Comparison of ENCODE assay signal across 8 cellular contexts in the genomic region with DNA sequence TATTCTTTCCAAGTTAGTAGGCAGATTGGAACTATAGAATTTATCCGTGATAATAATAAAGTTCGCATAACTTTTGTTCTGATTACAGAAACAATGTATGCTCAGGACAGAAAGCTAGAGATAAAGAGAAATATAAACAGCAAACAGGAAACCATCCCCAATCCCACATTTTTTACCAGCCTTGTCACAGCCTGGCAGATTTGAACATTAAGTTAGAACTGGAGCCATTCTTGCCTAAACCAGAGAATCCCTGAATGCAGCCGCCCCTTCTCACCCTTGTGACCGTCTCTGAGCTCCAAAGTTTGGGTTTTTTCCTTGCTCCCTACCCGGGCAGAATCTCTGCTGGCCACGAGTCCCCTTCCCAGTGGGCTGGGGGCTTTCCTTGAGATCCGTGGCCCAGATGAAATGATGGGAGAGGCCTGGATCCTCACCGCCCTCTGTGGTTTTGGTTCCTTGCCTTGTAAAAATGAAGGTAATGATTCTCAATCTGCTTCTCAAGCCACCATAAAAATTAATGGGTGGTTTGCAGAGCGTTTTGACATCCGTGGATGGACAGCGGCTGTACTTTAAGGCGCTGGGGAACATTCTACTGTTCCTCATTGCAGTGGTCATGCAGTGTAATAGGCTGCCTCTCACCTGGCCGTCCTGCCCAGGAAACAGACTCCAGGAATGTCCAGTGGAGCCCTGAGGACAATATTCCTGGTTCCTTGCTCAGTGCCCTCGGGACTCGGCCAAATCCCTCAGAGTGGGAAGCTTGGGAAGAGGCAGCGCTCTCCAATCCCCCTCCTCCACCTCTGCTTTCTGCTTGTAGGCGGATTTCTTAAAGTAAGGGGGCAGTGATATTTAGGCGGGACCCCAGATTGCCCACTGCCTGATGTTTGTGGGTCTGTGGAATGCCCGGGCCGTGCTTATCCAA. TPM values are rescaled to one million over a fixed set of nuclear protein-coding genes. Genes with fewer than 3 reads are reported as not detected.
DNase-seq lines count a peak whose midpoint lies in the region; ATAC-seq and TF ChIP-seq lines count a peak whose summit lies in the region.

No MANE protein-coding gene starts in this region.

- no peak for TF ChIP-seq CTCF in vagina (IDR thresholded peaks at IDR 0.05)

- intact Hi-C loops in cardiac septum (cut with DNase I) (loop anchor here (5.0 to 10.0 kb wide), 2 partner anchors 71 to 269 kb away; no protein-coding TSS in a partner anchor), Right ventricle myocardium superior (cut with DNase I) (no loop called here), vagina (cut with DNase I) (no loop called here)

- H3K4me1 ChIP-seq in mesodermal cell (ENCODE audit: control insufficient read depth, insufficient read depth, low read length, poor library complexity, severe bottlenecking) (peaks cover 53% of the 10 kb centered on the region), vagina (peaks cover 44% of the 10 kb centered on the region)

- no peak for TF ChIP-seq POLR2A in vagina (IDR thresholded peaks at IDR 0.05)

- no peaks in the 10 kb centered on the region for H3K27me3 ChIP-seq in vagina

- H3K9me3 ChIP-seq in mesodermal cell (ENCODE audit: control insufficient read depth, low read length) (no peaks in the 10 kb centered on the region), vagina (no peaks in the 10 kb centered on the region)

- 7 to 8% methylated on average over 8 to 10 of the region's 20 CpGs for WGBS in mesodermal cell (ENCODE audit: insufficient coverage in 2 of 2), 2 experiments

- DNase-seq in cardiac septum (ENCODE audit: low spot score), result peak; percentile 51
- no peak for DNase-seq in Right ventricle myocardium superior
- DNase-seq in vagina (ENCODE audit: extremely low spot score in 2 of 2), result peak in 1 of 2 donors; percentile 70
- DNase-seq in SKM-1 treated with dmso at 0.1 percent for 144 hours (lab: John Stamatoyannopoulos, UW; ENCODE audit: unreplicated experiment), result no peak
- no peak for DNase-seq in NCI-H1048 (lab: John Stamatoyannopoulos, UW)
- no peak for DNase-seq in stimulated activated naive CD4-positive, alpha-beta T cell treated with Interleukin-2 at 50 U/mL for 16 hours (lab: John Stamatoyannopoulos, UW)

- H3K36me3 ChIP-seq in mesodermal cell (ENCODE audit: control insufficient read depth, insufficient read depth, low read length), result peaks cover 43% of the 10 kb centered on the region
- no peaks in the 10 kb centered on the region for H3K36me3 ChIP-seq in vagina

- H3K27ac ChIP-seq in cingulate gyrus (ENCODE audit: low read depth, low read length), result peak overlapping the region; percentile 87
- peak overlapping the region; percentile 64 for H3K27ac ChIP-seq in mesodermal cell (ENCODE audit: low read depth, low read length, severe bottlenecking)
- H3K27ac ChIP-seq in vagina, result peak overlapping the region; percentile 90

- H3K4me3 ChIP-seq in mesodermal cell (ENCODE audit: extremely low read depth, insufficient read depth, low read length, poor library complexity, severe bottlenecking), result peak overlapping the region; percentile 98
- H3K4me3 ChIP-seq in vagina, result peak overlapping the region; percentile 57 to 87

- no peak for ATAC-seq in Right ventricle myocardium superior (ENCODE audit: poor library complexity)

RNA-seq across cellular contexts. Expression of a gene that starts 1.6 kb away (rescaled TPM):
- total RNA-seq in cardiac septum (9.1 TPM), Right ventricle myocardium superior (9.0 TPM), vagina (19.2 TPM)
- polyA plus RNA-seq in mesodermal cell (2013, experiment 1 of 2), result 48.9 TPM
- 52.4 TPM for polyA plus RNA-seq in mesodermal cell (2013, experiment 2 of 2)
